8 cellular contexts compared by ENCODE assay signal in genomic region chr9:70398145-70398556, GRCh38. TPM values are rescaled to one million over a fixed set of nuclear protein-coding genes. Genes with fewer than 3 reads are reported as not detected.
DNase-seq lines count a peak whose midpoint lies in the region; ATAC-seq and FAIRE-seq lines count a peak whose summit lies in the region.

No MANE protein-coding gene starts in this region.

- no peak for FAIRE-seq in frontal cortex (lab: Jason Lieb, UNC)

- ATAC-seq in GM18519 (IDR thresholded peaks at IDR 0.05; ENCODE audit: low FRiP score, unreplicated experiment) (peak; percentile 100), HG02642 (IDR thresholded peaks at IDR 0.05; ENCODE audit: poor library complexity, unreplicated experiment) (peak; percentile 96)

- DNase-seq in NOMO-1 treated with DMSO at 0.1 percent for 48 hours (lab: John Stamatoyannopoulos, UW; ENCODE audit: unreplicated experiment), result peak; percentile 73
- DNase-seq in germinal center (ENCODE audit: low spot score), result peak; percentile 50
- no peak for DNase-seq in superior temporal gyrus (ENCODE audit: extremely low spot score)
- DNase-seq in frontal cortex (ENCODE audit: low spot score in 2 of 2), result no peak
- no peak for DNase-seq in NCI-H774 (lab: John Stamatoyannopoulos, UW)
- DNase-seq in NCI-H748 treated with DMSO at 0.1 percent for 48 hours (lab: John Stamatoyannopoulos, UW), result no peak

RNA-seq across cellular contexts. Expression of gene KLF9, which starts 16.3 kb away (rescaled TPM):
- 9.8 TPM for total RNA-seq in frontal cortex

Comparison
In these comparisons a context has a peak if more than half of its experiments do, and no peak if none do; other contexts are left out.
1. DNase-seq: peak in NOMO-1 treated with DMSO at 0.1 percent for 48 hours (single experiment) and germinal center (single experiment); none in superior temporal gyrus (single experiment), frontal cortex (0 of 2), NCI-H774 (single experiment) and NCI-H748 treated with DMSO at 0.1 percent for 48 hours (single experiment).